Comparison of ENCODE assay signal across 7 cellular contexts in genomic region chr10:80044935-80045334, GRCh38. TPM values are rescaled to one million over a fixed set of nuclear protein-coding genes. Genes with fewer than 3 reads are reported as not detected.
DNase-seq lines count a peak whose midpoint lies in the region; ATAC-seq and TF ChIP-seq lines count a peak whose summit lies in the region.
"Not testable (repeated sequence)": the region's sequence is repeated elsewhere in the genome, so short reads cannot be mapped to it uniquely, and the experiment has no call there.

No MANE protein-coding gene starts in this region.

- not testable (repeated sequence) for H2AFZ ChIP-seq in GM23248

- H3K4me3 ChIP-seq in GM12864 (ENCODE audit: low read depth, low read length); GM23248; RWPE2 (ENCODE audit: severe bottlenecking); brain microvascular endothelial cell (ENCODE audit: low read depth, low read length); left lung: not testable (repeated sequence)

- H3K9me3 ChIP-seq in GM23248 (ENCODE audit: low read depth); RWPE2 (ENCODE audit: severe bottlenecking); left lung: not testable (repeated sequence)

- in situ Hi-C loops in GM23248 (cut with MboI); KBM-7 (cut with MboI; ENCODE audit: low pct_unique_long_range_greater_than_20kb, low sequenced_read_pairs); brain microvascular endothelial cell (cut with HindIII; ENCODE audit: low pct_ligation_motif_present, low sequenced_read_pairs): not testable (repeated sequence)

- ATAC-seq in RWPE2 (ENCODE audit: low read depth), result peak; percentile 46; the same call in 1 of the 3 replicates
- ATAC-seq in left lung, result peak; percentile 59

- not testable (repeated sequence) for H3K79me2 ChIP-seq in GM23248 (ENCODE audit: insufficient read depth)

- H3K27me3 ChIP-seq in GM23248 (replicated peaks; ENCODE audit: insufficient read depth); RWPE2 (ENCODE audit: insufficient read depth, poor library complexity, severe bottlenecking); brain microvascular endothelial cell (replicated peaks); left lung: not testable (repeated sequence)

- intact Hi-C loops in left lung (cut with DNase I), result not testable (repeated sequence)

- H3F3A ChIP-seq in GM23248 (ENCODE audit: insufficient read depth), result not testable (repeated sequence)

- H3K27ac ChIP-seq in GM23248; RWPE2 (ENCODE audit: poor library complexity, severe bottlenecking); brain microvascular endothelial cell; left lung: not testable (repeated sequence)

- not testable (repeated sequence) for H3K4me1 ChIP-seq in GM23248 (ENCODE audit: insufficient read depth); RWPE2 (ENCODE audit: insufficient read depth, poor library complexity, severe bottlenecking); left lung

- DNase-seq in GM12864 (ENCODE audit: low read depth); RWPE2 (ENCODE audit: low spot score); brain microvascular endothelial cell; left lung: not testable (repeated sequence)
- DNase-seq in GM23248, result peak; percentile 4
- peak; percentile 23 for DNase-seq in KBM-7
- DNase-seq in NCI-H748 (lab: John Stamatoyannopoulos, UW; ENCODE audit: unreplicated experiment), result peak; percentile 13

- not testable (repeated sequence) for H3K36me3 ChIP-seq in GM23248 (ENCODE audit: low read depth); RWPE2 (ENCODE audit: low read depth); brain microvascular endothelial cell (replicated peaks); left lung

- not testable (repeated sequence) for H3K4me2 ChIP-seq in GM23248 (ENCODE audit: unreplicated experiment)

- H4K20me1 ChIP-seq in GM23248 (ENCODE audit: insufficient read depth), result not testable (repeated sequence)

- WGBS in GM23248 (ENCODE audit: low coverage in 1 of 2, low lambda C conversion rate in 2 of 2, missing lambda C conversion rate in 2 of 2), 2 experiments, result 64 to 77% methylated on average over 6 of the region's 6 CpGs

- not testable (repeated sequence) for H3K9ac ChIP-seq in GM23248

- not testable (repeated sequence) for H3K9me2 ChIP-seq in GM23248 (ENCODE audit: insufficient read depth)

- TF ChIP-seq CTCF in GM12864 (IDR thresholded peaks at IDR 0.05; ENCODE audit: low read depth, low read length, missing control alignments) (peak; percentile 4), brain microvascular endothelial cell (IDR thresholded peaks at IDR 0.05; ENCODE audit: low read depth, low read length, missing control alignments) (peak; percentile 9)
- not testable (repeated sequence) for TF ChIP-seq CTCF in RWPE2 (IDR thresholded peaks at IDR 0.05; ENCODE audit: poor library complexity, severe bottlenecking); left lung (IDR thresholded peaks at IDR 0.05)

RNA-seq across cellular contexts. Expression of gene TMEM254, which starts 33.5 kb away (rescaled TPM):
- 14.4 and 18.4 TPM in 2 replicates for total RNA-seq in GM23248 (2014; rRNA removed; shearing (Covaris generic))
- polyA plus RNA-seq in GM23248 (2016; fragmentation: Nextera tagmentation; extraction: Ambion mirVana), result 38.4 and 39.2 TPM in 2 replicates
- 10 to 100 TPM; 18.2 to 22.4 TPM for total RNA-seq in left lung
